ENCODE assay signal across 27 cellular contexts in the genomic region with DNA sequence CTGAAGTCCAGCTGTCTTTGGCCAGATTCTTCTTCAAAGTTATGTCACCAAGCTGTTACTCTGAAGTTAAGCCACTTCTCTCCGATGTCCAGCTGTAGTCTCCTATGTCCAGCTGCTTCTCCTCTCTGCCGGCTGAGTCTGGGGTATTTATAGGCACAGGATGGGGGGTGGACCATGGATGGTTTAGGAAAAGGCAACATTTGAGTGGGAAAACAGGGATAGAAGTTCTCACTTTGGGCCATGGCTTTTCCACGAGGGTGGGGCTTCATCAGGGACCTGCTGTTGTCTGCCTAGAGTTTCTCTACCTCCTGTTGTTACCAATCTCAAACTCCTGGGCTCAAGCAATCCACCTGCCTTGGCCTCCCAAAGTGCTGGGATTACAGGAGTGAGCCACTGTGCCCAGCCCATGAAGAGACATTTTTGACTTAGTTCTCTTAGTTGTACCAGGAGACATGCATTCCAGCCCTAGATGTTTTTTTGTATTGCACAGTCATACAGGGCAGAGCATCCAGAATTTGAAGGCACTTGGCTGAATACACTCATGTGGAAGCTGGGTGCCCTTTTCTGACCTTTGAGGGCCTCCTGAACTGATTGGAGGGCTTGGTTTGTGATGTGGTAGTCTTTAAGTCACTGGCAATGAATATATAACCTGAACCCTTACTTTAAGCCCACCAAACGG.
DNase-seq lines count a peak whose midpoint lies in the region; ATAC-seq, FAIRE-seq and TF ChIP-seq lines count a peak whose summit lies in the region.
"Had no signal": no experiment of that assay in that cellular context is flagged by ENCODE, and none has a peak within 500 bp of the region (broad histone marks: within the 10 kb centered on the region; RNA-seq: fewer than 3 reads in every experiment).

No MANE protein-coding gene starts in this region.

- H3K23me2 ChIP-seq in H1 (ENCODE audit: low read depth, low read length): no peaks in the 10 kb centered on the region

- peaks cover 3% of the 10 kb centered on the region for H3K36me3 Mint-ChIP-seq in activated T-helper 1 cell treated with anti-CD3 and anti-CD28 coated beads, Interleukin-12 subunit alpha, Interleukin-12 subunit beta, Interleukin-2, Interleukin-4 antibody, amounts not matched to agents 30 ng/mL and 10 ng/mL and 1 ng/mL, durations not matched to agents 14 hours and 24 hours and 36 hours (ENCODE audit: low read depth)
- H3K36me3 Mint-ChIP-seq: CD4-positive, alpha-beta memory T cell; CD4-positive, CD25-positive, alpha-beta regulatory T cell had no signal

- POLR2A ChIA-PET in HepG2 (lab: Yijun Ruan, JAX) (interaction anchor here (0.8 to 1.5 kb wide), 9 partner anchors 11 to 82 kb away, joined by 3 to 23 read pairs (median 5); partner anchors contain the start of gene HECTD1), H1 (lab: Charles Lee; ENCODE audit: partially characterized antibody) (interaction anchor here (1.0 kb wide), 1 partner anchor 262 kb away, joined by 3 read pairs; the partner anchor contains the start of gene AP4S1)

- H4K8ac ChIP-seq in H1 (ENCODE audit: extremely low read depth, insufficient read depth, low read length): no peak overlapping the region

- CTCF ChIA-PET in HepG2 (lab: Yijun Ruan, JAX; ENCODE audit: low intra/inter-chr PET ratio, low total read pairs) (interaction anchor here (2.4 kb wide), 1 partner anchor 80 kb away, joined by 13 read pairs; the partner anchor contains the start of gene HECTD1), H1 (lab: Charles Lee; ENCODE audit: partially characterized antibody) (interaction anchor here (0.7 to 3.7 kb wide), 23 partner anchors 10 to 147 kb away, joined by 3 to 31 read pairs (median 3); no protein-coding TSS in a partner anchor)

- H3K4me2 ChIP-seq in HepG2 (ENCODE audit: low read depth, low read length) (no peak overlapping the region), H1 (ENCODE audit: insufficient read depth in 1 of 2, low read depth in 2 of 2, low read length in 2 of 2) (no peak overlapping the region)
- H3K4me2 ChIP-seq: BLaER1 had no signal

- no peak overlapping the region for H4K91ac ChIP-seq in H1 (replicated peaks; ENCODE audit: insufficient read length, low read length)

- no peak overlapping the region for H3K18ac ChIP-seq in H1 (ENCODE audit: extremely low read depth, low read length)

- no peak overlapping the region for H3K23ac ChIP-seq in H1 (ENCODE audit: insufficient read length)

- H3K4me3 ChIP-seq in HepG2 (replicated peaks in 1 of 3; ENCODE audit: insufficient read depth in 1 of 3, low read depth in 2 of 3, low read length in 3 of 3): no peak overlapping the region
- no peak overlapping the region for H3K4me3 ChIP-seq in right lobe of liver
- no peak overlapping the region for H3K4me3 ChIP-seq in H1 (ENCODE audit: extremely low read depth in 1 of 4, insufficient read depth in 2 of 4, low read depth in 3 of 4, low read length in 4 of 4)
- no peak overlapping the region for H3K4me3 ChIP-seq in WERI-Rb-1 (ENCODE audit: low read depth, low read length)
- H3K4me3 ChIP-seq: BLaER1, GM12878 had no signal

- no peaks in the 10 kb centered on the region for H3K79me1 ChIP-seq in H1 (ENCODE audit: low read depth, low read length)

- H2BK5ac ChIP-seq in H1 (ENCODE audit: low read depth, low read length): no peak overlapping the region

- no peak overlapping the region for H3K4me3 Mint-ChIP-seq in activated T-helper 1 cell treated with anti-CD3 and anti-CD28 coated beads, Interleukin-12 subunit alpha, Interleukin-12 subunit beta, Interleukin-2, Interleukin-4 antibody, amounts not matched to agents 30 ng/mL and 10 ng/mL and 1 ng/mL, durations not matched to agents 14 hours and 24 hours and 36 hours
- H3K4me3 Mint-ChIP-seq: CD14-positive monocyte; CD4-positive, alpha-beta memory T cell; CD8-positive, alpha-beta memory T cell had no signal

- H4K20me1 ChIP-seq in HepG2 (ENCODE audit: insufficient read depth, low read length): no peaks in the 10 kb centered on the region
- no peaks in the 10 kb centered on the region for H4K20me1 ChIP-seq in H1 (replicated peaks in 1 of 2; ENCODE audit: control insufficient read depth in 1 of 2, insufficient read depth in 2 of 2, low read length in 2 of 2)
- H4K20me1 ChIP-seq: BLaER1 had no signal

- TF ChIP-seq RAD21 in HepG2 (CRISPR knock-in tag; IDR thresholded peaks at IDR 0.05) (no peak), H1 (IDR thresholded peaks at IDR 0.05 in 1 of 2, conservative IDR thresholded peaks at IDR 0.05 in 1 of 2; ENCODE audit: low read depth in 2 of 2, low read length in 2 of 2) (no peak)

- in situ Hi-C loops in HepG2 (cut with HindIII; ENCODE audit: extremely low pct_ligation_motif_present, low pct_unique_long_range_greater_than_20kb): no loop called here

- H3K9me3 ChIP-seq in HepG2 (ENCODE audit: low read length) (no peaks in the 10 kb centered on the region), right lobe of liver (no peaks in the 10 kb centered on the region), H1 (ENCODE audit: insufficient read depth in 2 of 2, low read depth in 1 of 2, low read length in 1 of 2) (no peaks in the 10 kb centered on the region), WERI-Rb-1 (ENCODE audit: severe bottlenecking) (peaks cover 6% of the 10 kb centered on the region)
- H3K9me3 ChIP-seq: BE2C had no signal

- ATAC-seq in HepG2 (peak; percentile 6; the same call in 2 of the 3 replicates), right lobe of liver (no peak), GM21423 (IDR thresholded peaks at IDR 0.05; ENCODE audit: unreplicated experiment) (no peak)

- H3K27me3 Mint-ChIP-seq in activated T-helper 1 cell treated with anti-CD3 and anti-CD28 coated beads, Interleukin-12 subunit alpha, Interleukin-12 subunit beta, Interleukin-2, Interleukin-4 antibody, amounts not matched to agents 30 ng/mL and 10 ng/mL and 1 ng/mL, durations not matched to agents 14 hours and 24 hours and 36 hours (ENCODE audit: insufficient read depth): no peaks in the 10 kb centered on the region
- H3K27me3 Mint-ChIP-seq: CD4-positive, alpha-beta memory T cell; CD8-positive, alpha-beta memory T cell had no signal

- H2AFZ ChIP-seq in HepG2 (ENCODE audit: low read length): no peak overlapping the region
- H2AFZ ChIP-seq in H1 (ENCODE audit: low read length): no peak overlapping the region

- no peaks in the 10 kb centered on the region for H3K9me3 Mint-ChIP-seq in activated T-helper 1 cell treated with anti-CD3 and anti-CD28 coated beads, Interleukin-12 subunit alpha, Interleukin-12 subunit beta, Interleukin-2, Interleukin-4 antibody, amounts not matched to agents 30 ng/mL and 10 ng/mL and 1 ng/mL, durations not matched to agents 14 hours and 24 hours and 36 hours
- H3K9me3 Mint-ChIP-seq: CD8-positive, alpha-beta memory T cell had no signal

- H3K4me1 Mint-ChIP-seq in activated T-helper 1 cell treated with anti-CD3 and anti-CD28 coated beads, Interleukin-12 subunit alpha, Interleukin-12 subunit beta, Interleukin-2, Interleukin-4 antibody, amounts not matched to agents 30 ng/mL and 10 ng/mL and 1 ng/mL, durations not matched to agents 14 hours and 24 hours and 36 hours (ENCODE audit: low read depth): no peaks in the 10 kb centered on the region
- H3K4me1 Mint-ChIP-seq: CD8-positive, alpha-beta memory T cell had no signal

- no peak overlapping the region for H3K14ac ChIP-seq in H1 (ENCODE audit: insufficient read length)

- 56% methylated on average over 4 of the region's 4 CpGs for WGBS in HepG2 (ENCODE audit: low lambda C conversion rate)
- 83% methylated on average over 2 of the region's 4 CpGs for WGBS in right lobe of liver (ENCODE audit: insufficient coverage, low coverage, low lambda C conversion rate, missing lambda C conversion rate)
- 85% methylated on average over 4 of the region's 4 CpGs; no CpG with 5 or more reads in 1 of the 2 experiments for WGBS in H1 (ENCODE audit: extremely low coverage in 1 of 2, insufficient coverage in 1 of 2, insufficient read length in 1 of 2, insufficient replicate concordance in 2 of 2, low coverage in 1 of 2, low lambda C conversion rate in 2 of 2, missing lambda C conversion rate in 1 of 2), 2 experiments

- TF ChIP-seq CTCF in HepG2 (CRISPR knock-in tag; IDR thresholded peaks at IDR 0.05): no peak
- TF ChIP-seq CTCF in right lobe of liver (IDR thresholded peaks at IDR 0.05): no peak
- TF ChIP-seq CTCF in H1 (IDR thresholded peaks at IDR 0.05; ENCODE audit: control extremely low read depth in 1 of 3, insufficient read depth in 1 of 3, low read depth in 1 of 3, low read length in 3 of 3): no peak
- TF ChIP-seq CTCF in WERI-Rb-1 (IDR thresholded peaks at IDR 0.05; ENCODE audit: low read depth, low read length): no peak

- H3K4ac ChIP-seq in H1 (replicated peaks; ENCODE audit: insufficient read length, low read depth, low read length): no peak overlapping the region

- H3K27ac ChIP-seq in HepG2 (ENCODE audit: extremely low read length, insufficient read depth, low read length): no peak overlapping the region
- H3K27ac ChIP-seq in right lobe of liver: no peak overlapping the region
- no peak overlapping the region for H3K27ac ChIP-seq in H1 (ENCODE audit: low read depth, low read length)
- H3K27ac ChIP-seq in WERI-Rb-1: no peak overlapping the region
- H3K27ac ChIP-seq: BLaER1 had no signal

- H3K27me3 ChIP-seq in HepG2 (ENCODE audit: control insufficient read depth in 1 of 2, insufficient read depth in 2 of 2, low read length in 2 of 2) (no peaks in the 10 kb centered on the region), right lobe of liver (no peaks in the 10 kb centered on the region), H1 (replicated peaks in 1 of 4; ENCODE audit: control insufficient read depth in 3 of 4, extremely low read depth in 1 of 4, insufficient read depth in 3 of 4, low read length in 3 of 4) (no peaks in the 10 kb centered on the region), WERI-Rb-1 (ENCODE audit: insufficient read depth, low read depth, severe bottlenecking) (no peaks in the 10 kb centered on the region)
- H3K27me3 ChIP-seq: BE2C, BLaER1 had no signal

- no peak for FAIRE-seq in HepG2 (lab: Jason Lieb, UNC)
- peak; percentile 31 for FAIRE-seq in HTR-8/SVneo (lab: Jason Lieb, UNC)
- no peak for FAIRE-seq in H1 (lab: Jason Lieb, UNC)
- FAIRE-seq: A204.1, GM12878, GM12892, GM18507 had no signal

- H3K56ac ChIP-seq in H1 (replicated peaks; ENCODE audit: insufficient read length, low read depth, low read length): no peak overlapping the region

- H2BK12ac ChIP-seq in H1 (ENCODE audit: low read depth, low read length): 0 out of 2 replicates have a peak overlapping the region, but pooled peaks have one; percentile 87

- no peak overlapping the region for H2BK15ac ChIP-seq in H1 (ENCODE audit: low read length)

- no peak overlapping the region for H2BK20ac ChIP-seq in H1 (ENCODE audit: low read length)

- H3K27ac Mint-ChIP-seq in activated T-helper 1 cell treated with anti-CD3 and anti-CD28 coated beads, Interleukin-12 subunit alpha, Interleukin-12 subunit beta, Interleukin-2, Interleukin-4 antibody, amounts not matched to agents 30 ng/mL and 10 ng/mL and 1 ng/mL, durations not matched to agents 14 hours and 24 hours and 36 hours: peak overlapping the region; percentile 22
- H3K27ac Mint-ChIP-seq: CD4-positive, alpha-beta memory T cell; CD4-positive, CD25-positive, alpha-beta regulatory T cell had no signal

- TF ChIP-seq EP300 in HepG2 (IDR thresholded peaks at IDR 0.05; ENCODE audit: low read depth in 2 of 2, low read length in 2 of 2): no peak
- TF ChIP-seq EP300 in HepG2 (CRISPR knock-in tag; IDR thresholded peaks at IDR 0.05; ENCODE audit: borderline replicate concordance): no peak
- no peak for TF ChIP-seq EP300 in H1 (IDR thresholded peaks at IDR 0.05; ENCODE audit: borderline replicate concordance in 1 of 2, low read depth in 2 of 2, low read length in 2 of 2)

- DNase-seq in HepG2 (ENCODE audit: low spot score) (no peak), right lobe of liver (no peak), HTR-8/SVneo (ENCODE audit: insufficient read length, low spot score) (no peak), H1 (ENCODE audit: low read depth in 1 of 2, low spot score in 2 of 2) (no peak), WERI-Rb-1 (no peak), head of caudate nucleus (no peak)
- no peak for DNase-seq in activated T-helper 1 cell treated with anti-CD3 and anti-CD28 coated beads, Interleukin-12 subunit alpha, Interleukin-12 subunit beta, Interleukin-2, Interleukin-4 antibody, amounts not matched to agents 30 ng/mL and 10 ng/mL and 1 ng/mL, durations not matched to agents 14 hours and 24 hours and 36 hours (ENCODE audit: low spot score)
- DNase-seq: 8988T, C1 segment of cervical spinal cord, COR-L47, DMS 273 treated with DMSO at 0.1 percent for 48 hours, DMS153, DMS79, DND-41, EL, GDM1 had no signal

- H3K79me2 ChIP-seq in HepG2 (ENCODE audit: insufficient read depth, low read length): no peaks in the 10 kb centered on the region
- H3K79me2 ChIP-seq in H1 (ENCODE audit: control insufficient read depth in 1 of 2, insufficient read depth in 2 of 2, low read length in 2 of 2): no peaks in the 10 kb centered on the region

- TF ChIP-seq POLR2A in HepG2 (IDR thresholded peaks at IDR 0.05; ENCODE audit: insufficient read depth in 1 of 2, low read depth in 2 of 2, low read length in 2 of 2) (no peak), right lobe of liver (IDR thresholded peaks at IDR 0.05) (no peak), H1 (IDR thresholded peaks at IDR 0.05; ENCODE audit: control extremely low read depth in 1 of 2, low read depth in 2 of 2, low read length in 2 of 2) (no peak)

- no peak overlapping the region for H4K5ac ChIP-seq in H1 (ENCODE audit: insufficient read length, low read depth, low read length)

- no peak overlapping the region for H2AK5ac ChIP-seq in H1 (ENCODE audit: low read depth, low read length)

- H3K36me3 ChIP-seq in HepG2 (replicated peaks in 1 of 2; ENCODE audit: control insufficient read depth in 1 of 2, insufficient read depth in 2 of 2, low read length in 2 of 2): no peaks in the 10 kb centered on the region
- H3K36me3 ChIP-seq in right lobe of liver: no peaks in the 10 kb centered on the region
- H3K36me3 ChIP-seq in H1 (ENCODE audit: control insufficient read depth in 2 of 4, insufficient read depth in 4 of 4, low read length in 3 of 4): no peaks in the 10 kb centered on the region
- no peaks in the 10 kb centered on the region for H3K36me3 ChIP-seq in WERI-Rb-1
- H3K36me3 ChIP-seq: BE2C, BLaER1 had no signal

- H3K4me1 ChIP-seq in HepG2 (ENCODE audit: insufficient read depth, low read length) (peaks cover 30% of the 10 kb centered on the region), right lobe of liver (no peaks in the 10 kb centered on the region), H1 (replicated peaks in 1 of 4; ENCODE audit: control insufficient read depth in 3 of 4, insufficient read depth in 4 of 4, low read length in 3 of 4) (no peaks in the 10 kb centered on the region)
- H3K4me1 ChIP-seq: BE2C, BLaER1 had no signal

- no peak overlapping the region for H2BK120ac ChIP-seq in H1 (replicated peaks; ENCODE audit: low read depth, low read length)

- intact Hi-C loops in HepG2 (cut with micrococcal nuclease; ENCODE audit: unreplicated experiment) (no loop called here), right lobe of liver (cut with DNase I) (no loop called here), head of caudate nucleus (cut with DNase I) (no loop called here)
- intact Hi-C loops in activated T-helper 1 cell treated with anti-CD3 and anti-CD28 coated beads, Interleukin-12 subunit alpha, Interleukin-12 subunit beta, Interleukin-2, Interleukin-4 antibody, amounts not matched to agents 30 ng/mL and 10 ng/mL and 1 ng/mL, durations not matched to agents 14 hours and 24 hours and 36 hours (cut with micrococcal nuclease): no loop called here

- no TSS peak for BruUV-seq in HepG2 (replicated peaks; lab: Mats Ljungman, UMichigan)

- H3K9ac ChIP-seq in HepG2 (ENCODE audit: insufficient read depth, low read depth, low read length) (no peak overlapping the region), H1 (replicated peaks in 1 of 4; ENCODE audit: extremely low read depth in 1 of 4, low read depth in 3 of 4, low read length in 3 of 4) (no peak overlapping the region)
- H3K9ac ChIP-seq: BLaER1 had no signal
